ENCODE assay signal across 9 cellular contexts in genomic region chr6:35719830-35720733, GRCh38. TPM values are rescaled to one million over a fixed set of nuclear protein-coding genes. Genes with fewer than 3 reads are reported as not detected.
DNase-seq lines count a peak whose midpoint lies in the region; ATAC-seq and TF ChIP-seq lines count a peak whose summit lies in the region.
"Had no signal": no experiment of that assay in that cellular context is flagged by ENCODE, and none has a peak within 500 bp of the region (broad histone marks: within the 10 kb centered on the region; RNA-seq: fewer than 3 reads in every experiment).

No MANE protein-coding gene starts in this region.

- peaks cover 0 to 78% of the 10 kb centered on the region in 2 donors for H3K4me1 ChIP-seq in right atrium auricular region

- peak overlapping the region; percentile 41 for H3K4me3 ChIP-seq in AG04450 (ENCODE audit: low read depth, low read length)
- peak overlapping the region in 1 of 2 donors; percentile 19 for H3K4me3 ChIP-seq in right atrium auricular region
- H3K4me3 ChIP-seq in retinal pigment epithelial cell (ENCODE audit: low read length) = peak overlapping the region; percentile 2

- POLR2A ChIA-PET in AG04450 (lab: Yijun Ruan, JAX) = interaction anchor here (0.6 kb wide), 1 partner anchor 12 kb away, joined by 4 read pairs; no protein-coding TSS in a partner anchor

- CTCF ChIA-PET in AG04450 (lab: Charles Lee) = no interaction called here

- peak overlapping the region; percentile 73 for H3K4me3 Mint-ChIP-seq in activated T-helper 17 cell treated with anti-CD3 and anti-CD28 coated beads, Interleukin-2, amount 50 U/mL, for 72 hours

- no peaks in the 10 kb centered on the region for H3K27me3 Mint-ChIP-seq in activated T-helper 17 cell treated with anti-CD3 and anti-CD28 coated beads, Interleukin-2, amount 50 U/mL, for 72 hours

- peaks cover 38% of the 10 kb centered on the region for H3K4me1 Mint-ChIP-seq in activated T-helper 17 cell treated with anti-CD3 and anti-CD28 coated beads, Interleukin-2, amount 50 U/mL, for 72 hours

- H3K9me3 ChIP-seq in AG04450 (ENCODE audit: control insufficient read depth, insufficient read depth, low read length) (no peaks in the 10 kb centered on the region), right atrium auricular region (no peaks in the 10 kb centered on the region)

- no peaks in the 10 kb centered on the region for H3K27me3 ChIP-seq in AG04450 (ENCODE audit: control insufficient read depth, insufficient read depth, low read length)
- H3K27me3 ChIP-seq in right atrium auricular region = no peaks in the 10 kb centered on the region

- H3K36me3 Mint-ChIP-seq in activated T-helper 17 cell treated with anti-CD3 and anti-CD28 coated beads, Interleukin-2, amount 50 U/mL, for 72 hours (ENCODE audit: low read depth) = no peaks in the 10 kb centered on the region

- H3K27ac Mint-ChIP-seq in activated T-helper 17 cell treated with anti-CD3 and anti-CD28 coated beads, Interleukin-2, amount 50 U/mL, for 72 hours = peak overlapping the region; percentile 87

- in situ Hi-C loops in ACHN (cut with HindIII; ENCODE audit: low pct_ligation_motif_present, low pct_unique_long_range_greater_than_20kb, low sequenced_read_pairs) = no loop called here

- no peaks in the 10 kb centered on the region for H3K36me3 ChIP-seq in right atrium auricular region

- H3K27ac ChIP-seq in AG04450 (ENCODE audit: low read depth, low read length) (peak overlapping the region; percentile 39), right atrium auricular region (peak overlapping the region; percentile 88 to 100)

- ATAC-seq in GM19023 (IDR thresholded peaks at IDR 0.05; ENCODE audit: unreplicated experiment) (peak; percentile 59), HG03521 (IDR thresholded peaks at IDR 0.05; ENCODE audit: unreplicated experiment) (peak; percentile 42)
- peak; percentile 66 for ATAC-seq in activated T-helper 17 cell treated with anti-CD3 and anti-CD28 coated beads, Interleukin-2, amount 50 U/mL, for 72 hours (replicated peaks)

- TF ChIP-seq CTCF in AG04450 (IDR thresholded peaks at IDR 0.05; ENCODE audit: low read depth, low read length) = no peak
- TF ChIP-seq CTCF in right atrium auricular region (IDR thresholded peaks at IDR 0.05) = no peak
- no peak for TF ChIP-seq CTCF in retinal pigment epithelial cell (conservative IDR thresholded peaks at IDR 0.05; ENCODE audit: low read depth, low read length)

- no peak for DNase-seq in AG04450 (ENCODE audit: low read depth, low spot score)
- no peak for DNase-seq in right atrium auricular region (ENCODE audit: low spot score)
- DNase-seq in retinal pigment epithelial cell (ENCODE audit: low read depth) = no peak
- no peak for DNase-seq in ACHN
- no peak for DNase-seq in NCI-H1092 treated with DMSO at 0.1 percent for 48 hours (lab: John Stamatoyannopoulos, UW)

- no peaks in the 10 kb centered on the region for H3K9me3 Mint-ChIP-seq in activated T-helper 17 cell treated with anti-CD3 and anti-CD28 coated beads, Interleukin-2, amount 50 U/mL, for 72 hours

RNA-seq across cellular contexts. Expression of gene ARMC12, which starts 16.8 kb away (rescaled TPM):
- 0.53 and 0.58 TPM in 2 replicates for polyA plus RNA-seq in AG04450 (2011; rRNA removed)
- 0.83 and 1.00 TPM in 2 replicates for polyA minus RNA-seq in AG04450 (2011; rRNA and poly(A)+ RNA removed)
- 1 to 10 TPM; 1.8 to 1.9 TPM for total RNA-seq in activated T-helper 17 cell treated with anti-CD3 and anti-CD28 coated beads, Interleukin-2, amount 50 U/mL, for 72 hours
- total RNA-seq in right atrium auricular region = under 1 TPM in 1 of 2 donors, not detected in 1; 0.39 TPM

RNA-seq across cellular contexts. Expression of gene FKBP5, which starts 31.4 kb away (rescaled TPM):
- 6.9 and 7.6 TPM in 2 replicates for polyA plus RNA-seq in AG04450 (2011; rRNA removed)
- polyA minus RNA-seq in AG04450 (2011; rRNA and poly(A)+ RNA removed) = 3.3 and 4.0 TPM in 2 replicates
- 100 to 1,000 TPM in 1 of 2 donors, 10 to 100 TPM in 1; 39.9 to 101 TPM for total RNA-seq in activated T-helper 17 cell treated with anti-CD3 and anti-CD28 coated beads, Interleukin-2, amount 50 U/mL, for 72 hours
- total RNA-seq in right atrium auricular region = 100 to 1,000 TPM; 135 TPM

RNA-seq across cellular contexts. Expression of gene CLPSL2, which starts 56.3 kb away (rescaled TPM):
- not detected in 2 replicates for polyA plus RNA-seq in AG04450 (2011; rRNA removed)
- polyA minus RNA-seq in AG04450 (2011; rRNA and poly(A)+ RNA removed) = not detected in 2 replicates
- total RNA-seq in activated T-helper 17 cell treated with anti-CD3 and anti-CD28 coated beads, Interleukin-2, amount 50 U/mL, for 72 hours = not detected
- total RNA-seq in right atrium auricular region = not detected
- total RNA-seq: pulmonary artery endothelial cell had no signal
